Comparison of ENCODE assay signal across 15 cellular contexts in genomic region chr20:53713328-53714056, GRCh38.
DNase-seq lines count a peak whose midpoint lies in the region; ATAC-seq, FAIRE-seq and TF ChIP-seq lines count a peak whose summit lies in the region.
"Had no signal": no experiment of that assay in that cellular context is flagged by ENCODE, and none has a peak within 500 bp of the region (broad histone marks: within the 10 kb centered on the region; RNA-seq: fewer than 3 reads in every experiment).

No MANE protein-coding gene starts in this region.

- H3K27me3 ChIP-seq in K562 (ENCODE audit: control insufficient read depth in 2 of 2, insufficient read depth in 2 of 2, low read length in 2 of 2), result no peaks in the 10 kb centered on the region
- H3K27me3 ChIP-seq in HepG2 (ENCODE audit: control insufficient read depth in 1 of 2, insufficient read depth in 2 of 2, low read length in 2 of 2), result no peaks in the 10 kb centered on the region
- H3K27me3 ChIP-seq in upper lobe of right lung, result no peaks in the 10 kb centered on the region

- H3K9me1 ChIP-seq in K562 (ENCODE audit: control insufficient read depth, insufficient read depth, low read length), result no peaks in the 10 kb centered on the region

- TF ChIP-seq CTCF in HEK293 (tag by site-specific recombination; IDR thresholded peaks at IDR 0.05) (no peak), K562 (IDR thresholded peaks at IDR 0.05 in 2 of 3, conservative IDR thresholded peaks at IDR 0.05 in 1 of 3; ENCODE audit: insufficient read depth in 2 of 3, low read depth in 1 of 3, low read length in 3 of 3) (peak in 2 of 3 experiments; percentile 25 to 32; a peak in 3 of 6 replicates), HepG2 (CRISPR knock-in tag; IDR thresholded peaks at IDR 0.05) (no peak), subcutaneous adipose tissue (IDR thresholded peaks at IDR 0.05; ENCODE audit: low read depth) (peak; percentile 49), CD14-positive monocyte (IDR thresholded peaks at IDR 0.05) (no peak), upper lobe of right lung (IDR thresholded peaks at IDR 0.05) (no peak)

- CTCF ChIA-PET in HEK293 (lab: Yijun Ruan, JAX), result interaction anchor here (1.7 kb wide), 1 partner anchor 34 kb away, joined by 3 read pairs; no protein-coding TSS in a partner anchor
- CTCF ChIA-PET in K562 (lab: Yijun Ruan, JAX; ENCODE audit: low intra/inter-chr PET ratio), result interaction anchor here (0.6 kb wide), 1 partner anchor 108 kb away, joined by 3 read pairs; no protein-coding TSS in a partner anchor
- CTCF ChIA-PET in HepG2 (lab: Yijun Ruan, JAX; ENCODE audit: low intra/inter-chr PET ratio, low total read pairs), result no interaction called here

- H3K9ac ChIP-seq in K562 (ENCODE audit: insufficient read depth in 1 of 2, low read depth in 2 of 2, low read length in 2 of 2) (no peak overlapping the region; a peak in 1 of 4 replicates), HepG2 (ENCODE audit: insufficient read depth, low read depth, low read length) (no peak overlapping the region)

- H3K27me3 Mint-ChIP-seq in CD14-positive monocyte (ENCODE audit: low read depth in 3 of 3), result peaks cover 0 to 2% (median 1%) of the 10 kb centered on the region in 3 donors

- DNase-seq in K562 (ENCODE audit: extremely low read depth in 1 of 4, low spot score in 3 of 4) (no peak), HepG2 (ENCODE audit: low spot score) (no peak), CD14-positive monocyte (ENCODE audit: low spot score) (no peak), upper lobe of right lung (no peak), amniotic stem cell (lab: John Stamatoyannopoulos, UW) (no peak)
- DNase-seq: DMS 273 treated with DMSO at 0.1 percent for 48 hours, HCEC 1CT, KBM-7, NCI-H1436 treated with DMSO at 0.1 percent for 48 hours, NCI-H226, NCI-H526 treated with DMSO at 0.1 percent for 48 hours had no signal

- H3K4me1 ChIP-seq in HEK293 (ENCODE audit: control insufficient read depth, insufficient read depth, low read length), result no peaks in the 10 kb centered on the region
- H3K4me1 ChIP-seq in K562 (replicated peaks in 1 of 2; ENCODE audit: control insufficient read depth in 2 of 2, insufficient read depth in 2 of 2, low read length in 2 of 2), result no peaks in the 10 kb centered on the region; a peak in 1 of 5 replicates
- H3K4me1 ChIP-seq in HepG2 (ENCODE audit: insufficient read depth, low read length), result peaks cover 39% of the 10 kb centered on the region
- H3K4me1 ChIP-seq in upper lobe of right lung, result no peaks in the 10 kb centered on the region

- peak overlapping the region in 1 of 7 donors; percentile 18 for H3K27ac Mint-ChIP-seq in CD14-positive monocyte

- no peak overlapping the region for H3K4me3 ChIP-seq in HEK293 (ENCODE audit: low read depth, low read length)
- no peak overlapping the region for H3K4me3 ChIP-seq in K562
- H3K4me3 ChIP-seq in HepG2 (replicated peaks in 1 of 3; ENCODE audit: insufficient read depth in 1 of 3, low read depth in 2 of 3, low read length in 3 of 3), result no peak overlapping the region
- no peak overlapping the region for H3K4me3 ChIP-seq in upper lobe of right lung
- H3K4me3 ChIP-seq: SK-N-MC had no signal

- intact Hi-C loops in K562 (cut with micrococcal nuclease), result no loop called here
- intact Hi-C loops in HepG2 (cut with micrococcal nuclease; ENCODE audit: unreplicated experiment), result loop anchor here (5.0 kb wide), 1 partner anchor 204 kb away; no protein-coding TSS in a partner anchor
- intact Hi-C loops in CD14-positive monocyte (cut with micrococcal nuclease), result no loop called here
- intact Hi-C loops in upper lobe of right lung (cut with DNase I), result no loop called here

- POLR2A ChIA-PET in HEK293 (lab: Yijun Ruan, JAX) (no interaction called here), K562 (lab: Yijun Ruan, JAX) (interaction anchor here (0.6 to 1.5 kb wide), 3 partner anchors 10 to 91 kb away, joined by 3 to 5 read pairs (median 3); no protein-coding TSS in a partner anchor), HepG2 (lab: Yijun Ruan, JAX) (interaction anchor here (1.8 to 3.1 kb wide), 3 partner anchors 24 to 153 kb away, joined by 5 to 19 read pairs (median 6); no protein-coding TSS in a partner anchor)

- peaks cover 51% of the 10 kb centered on the region for H3K4me1 Mint-ChIP-seq in CD14-positive monocyte

- TF ChIP-seq EP300 in K562 (IDR thresholded peaks at IDR 0.05; ENCODE audit: low read length), result no peak
- TF ChIP-seq EP300 in HepG2 (IDR thresholded peaks at IDR 0.05; ENCODE audit: low read depth in 2 of 2, low read length in 2 of 2), result no peak
- TF ChIP-seq EP300 in HepG2 (CRISPR knock-in tag; IDR thresholded peaks at IDR 0.05; ENCODE audit: borderline replicate concordance), result no peak

- ATAC-seq in K562 (peak; percentile 60), HepG2 (no peak), upper lobe of right lung (no peak)
- ATAC-seq: Right ventricle myocardium inferior had no signal

- no TSS peak for BruUV-seq in K562 (replicated peaks; lab: Mats Ljungman, UMichigan)
- BruUV-seq in HepG2 (replicated peaks; lab: Mats Ljungman, UMichigan), result no TSS peak

- H3K36me3 Mint-ChIP-seq in CD14-positive monocyte, result no peaks in the 10 kb centered on the region

- no peak overlapping the region for H3K4me2 ChIP-seq in K562 (ENCODE audit: insufficient read depth, low read length)
- H3K4me2 ChIP-seq in HepG2 (ENCODE audit: low read depth, low read length), result no peak overlapping the region

- H3K9me3 ChIP-seq in HEK293 (ENCODE audit: control insufficient read depth, insufficient read depth, low read depth, low read length) (no peaks in the 10 kb centered on the region), K562 (replicated peaks; ENCODE audit: control insufficient read depth, insufficient read depth, low read depth, low read length) (no peaks in the 10 kb centered on the region), HepG2 (ENCODE audit: low read length) (no peaks in the 10 kb centered on the region), upper lobe of right lung (no peaks in the 10 kb centered on the region)

- WGBS in K562 (ENCODE audit: insufficient coverage, low coverage, missing lambda C conversion rate), result 62% methylated on average over 12 of the region's 17 CpGs
- 63% methylated on average over 17 of the region's 17 CpGs for WGBS in HepG2 (ENCODE audit: low lambda C conversion rate)

- no peak overlapping the region for H2AFZ ChIP-seq in K562 (ENCODE audit: low read depth, low read length)
- H2AFZ ChIP-seq in HepG2 (ENCODE audit: low read length), result no peak overlapping the region

- peaks cover 0 to 3% (median 0%) of the 10 kb centered on the region in 7 donors for H3K9me3 Mint-ChIP-seq in CD14-positive monocyte

- H3K27ac ChIP-seq in HEK293 (ENCODE audit: extremely low read depth, low read depth, low read length) (no peak overlapping the region), K562 (ENCODE audit: extremely low read depth, low read depth, low read length) (no peak overlapping the region), HepG2 (ENCODE audit: extremely low read length, insufficient read depth, low read length) (no peak overlapping the region), upper lobe of right lung (no peak overlapping the region)
- H3K27ac ChIP-seq: SK-N-MC had no signal

- no peak overlapping the region for H3K4me3 Mint-ChIP-seq in CD14-positive monocyte

- H3K36me3 ChIP-seq in HEK293 (ENCODE audit: control insufficient read depth in 2 of 2, insufficient read depth in 1 of 2, low read length in 2 of 2) (no peaks in the 10 kb centered on the region), K562 (ENCODE audit: control insufficient read depth, insufficient read depth, low read length) (no peaks in the 10 kb centered on the region), HepG2 (replicated peaks in 1 of 2; ENCODE audit: control insufficient read depth in 1 of 2, insufficient read depth in 2 of 2, low read length in 2 of 2) (no peaks in the 10 kb centered on the region), upper lobe of right lung (no peaks in the 10 kb centered on the region)

- H4K20me1 ChIP-seq in K562 (replicated peaks; ENCODE audit: control insufficient read depth, insufficient read depth, low read length) (no peaks in the 10 kb centered on the region), HepG2 (ENCODE audit: insufficient read depth, low read length) (no peaks in the 10 kb centered on the region)

- TF ChIP-seq RAD21 in K562 (CRISPR knock-in tag; conservative IDR thresholded peaks at IDR 0.05 in 1 of 2, IDR thresholded peaks at IDR 0.05 in 1 of 2) (peak in 1 of 2 experiments; percentile 41; a peak in 3 of 4 replicates), HepG2 (CRISPR knock-in tag; IDR thresholded peaks at IDR 0.05) (no peak)

- no peaks in the 10 kb centered on the region for H3K79me2 ChIP-seq in K562 (ENCODE audit: control insufficient read depth, insufficient read depth, low read length)
- no peaks in the 10 kb centered on the region for H3K79me2 ChIP-seq in HepG2 (ENCODE audit: insufficient read depth, low read length)

- TF ChIP-seq POLR2A in K562 (conservative IDR thresholded peaks at IDR 0.05), result no peak
- no peak for TF ChIP-seq POLR2A in HepG2 (IDR thresholded peaks at IDR 0.05; ENCODE audit: insufficient read depth in 1 of 2, low read depth in 2 of 2, low read length in 2 of 2)

- in situ Hi-C loops in K562 (cut with MboI) (no loop called here), HepG2 (cut with HindIII; ENCODE audit: extremely low pct_ligation_motif_present, low pct_unique_long_range_greater_than_20kb) (no loop called here)

- FAIRE-seq in K562 (lab: Jason Lieb, UNC) (no peak), HepG2 (lab: Jason Lieb, UNC) (no peak)

TF ChIP-seq in HEK293, 187 proteins besides CTCF, POLR2A, EP300 and RAD21 (continues in another document):
- TF ChIP-seq SCRT1 (tag by site-specific recombination; IDR thresholded peaks at IDR 0.05; ENCODE audit: borderline replicate concordance), result 0 out of 2 replicates have a peak, but pooled peaks have one; percentile 56
- no peak for TF ChIP-seq ZXDB (tag by site-specific recombination; IDR thresholded peaks at IDR 0.05)

TF ChIP-seq in HepG2, 621 proteins besides CTCF, POLR2A, EP300 and RAD21 (continues in another document):
- TF ChIP-seq SP4 (CRISPR knock-in tag; IDR thresholded peaks at IDR 0.05), result 0 out of 2 replicates have a peak, but pooled peaks have one; percentile 29

Comparison
In these comparisons a context has a peak if more than half of its experiments do, and no peak if none do; other contexts are left out.
1. CTCF ChIP-seq: peak in K562 (2 of 3) and subcutaneous adipose tissue (single experiment); none in HEK293 (single experiment), HepG2 (single experiment), CD14-positive monocyte (single experiment) and upper lobe of right lung (single experiment).